8 cellular contexts compared by ENCODE assay signal in the genomic region with DNA sequence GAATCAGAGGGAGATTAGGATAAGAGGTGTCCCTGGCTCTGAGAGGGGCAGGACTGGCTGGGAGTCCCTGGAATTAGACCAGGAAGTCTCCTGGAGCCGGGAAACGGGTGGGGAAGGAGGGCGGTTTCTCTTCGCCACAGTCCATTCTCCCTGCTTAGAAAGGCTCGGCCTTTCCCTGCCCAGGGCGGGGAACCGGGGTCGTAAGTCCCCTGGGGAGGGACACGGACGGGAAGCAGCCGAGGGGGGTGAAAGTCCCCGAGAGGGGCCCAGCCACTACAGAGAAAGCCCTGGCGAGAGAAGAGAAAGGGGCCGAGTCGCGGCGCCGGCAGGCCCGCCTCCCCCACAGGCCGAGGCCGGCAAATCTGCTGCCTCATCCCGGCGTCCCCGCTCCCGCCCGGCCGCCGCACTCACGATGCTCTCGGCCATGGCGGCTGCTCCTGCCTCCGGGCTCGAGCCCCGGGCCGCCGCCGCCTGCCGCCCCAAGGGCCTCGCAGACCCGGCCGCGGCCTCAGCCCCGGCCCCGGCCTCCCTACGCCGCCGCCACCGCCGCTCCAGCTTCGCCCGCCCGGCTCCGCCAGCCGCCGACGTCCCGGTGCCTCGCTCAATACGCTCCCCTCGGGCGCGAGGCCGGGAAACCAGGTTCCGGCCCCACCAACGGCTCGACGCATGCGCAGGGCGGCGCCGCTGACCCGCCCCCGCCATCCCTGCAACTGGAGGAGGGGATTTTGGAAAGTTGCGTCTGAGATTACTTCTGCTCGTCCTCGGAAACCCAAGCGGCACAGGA. TPM values are rescaled to one million over a fixed set of nuclear protein-coding genes. Genes with fewer than 3 reads are reported as not detected.
DNase-seq lines count a peak whose midpoint lies in the region; ATAC-seq and TF ChIP-seq lines count a peak whose summit lies in the region.

A gene (minus strand): TSS at position 608 of the 784 bp plus-strand sequence. CDS start 182 bp downstream, at position 426.
A gene (plus strand): TSS at position 692 of the 784 bp plus-strand sequence. CDS start 5,217 bp downstream, outside the sequence.

- peaks cover 6 to 31% (median 17%) of the 10 kb centered on the region in 4 donors for H3K4me1 ChIP-seq in liver (ENCODE audit: control insufficient read depth in 4 of 4, insufficient read depth in 4 of 4, low read length in 3 of 4)

- ATAC-seq in GM19025 (IDR thresholded peaks at IDR 0.05; ENCODE audit: low read depth, unreplicated experiment) (peak; percentile 85), HG03432 (IDR thresholded peaks at IDR 0.05; ENCODE audit: unreplicated experiment) (peak; percentile 92)

- H3K9me3 ChIP-seq in liver (ENCODE audit: control insufficient read depth in 4 of 4, low read length in 3 of 4): no peaks in the 10 kb centered on the region

- under 1% methylated on average over 77 of the region's 77 CpGs for WGBS in liver

- TF ChIP-seq CTCF in AG09319 (IDR thresholded peaks at IDR 0.05; ENCODE audit: low read depth, low read length) (no peak), liver (IDR thresholded peaks at IDR 0.05; ENCODE audit: low read depth, low read length, missing input control) (no peak)

- H3K9ac ChIP-seq in liver (ENCODE audit: low read depth in 1 of 2, low read length in 2 of 2): peak within 1 kb of the TSS; percentile 73 to 82

- H3K36me3 ChIP-seq in liver (ENCODE audit: control insufficient read depth in 4 of 4, insufficient read depth in 3 of 4, low read depth in 1 of 4, low read length in 3 of 4): no peaks in the 10 kb centered on the region

- H3K27ac ChIP-seq in liver (ENCODE audit: low read depth in 1 of 2, low read length in 2 of 2): peak within 1 kb of the TSS; percentile 64 to 68

- peak within 1 kb of the TSS; percentile 75 to 90 (median 76) for H3K4me3 ChIP-seq in liver (ENCODE audit: low read depth in 1 of 3, low read length in 3 of 3)

- TF ChIP-seq RAD21 in liver (IDR thresholded peaks at IDR 0.05): no peak

- H3K27me3 ChIP-seq in liver (ENCODE audit: control insufficient read depth in 4 of 4, insufficient read depth in 4 of 4, low read length in 3 of 4): no peaks in the 10 kb centered on the region

- peak; percentile 59 for DNase-seq in AG09319 (ENCODE audit: extremely low read depth, low read depth)
- peak; percentile 35 for DNase-seq in NCI-H524 treated with DMSO at 0.1 percent for 48 hours (lab: John Stamatoyannopoulos, UW)
- peak; percentile 79 to 80 for DNase-seq in activated CD4-positive, alpha-beta T cell treated with anti-CD3 and anti-CD28 coated beads, Interleukin-2, amount 50 U/mL, for 24 hours (ENCODE audit: low read depth in 1 of 2, low spot score in 1 of 2)
- peak; percentile 89 for DNase-seq in dermis blood vessel endothelial cell
- peak; percentile 86 for DNase-seq in stimulated activated CD4-positive, alpha-beta T cell treated with anti-CD3 and anti-CD28 coated beads, Interleukin-4, amount 100 ng/mL, for 1 hour

TF ChIP-seq in liver, 16 proteins besides CTCF, POLR2A, EP300 and RAD21:
- TF ChIP-seq RXRA (IDR thresholded peaks at IDR 0.05) (no peak), SP1 (IDR thresholded peaks at IDR 0.05) (no peak), YY1 (IDR thresholded peaks at IDR 0.05) (peak; percentile 42), FOXA1 (IDR thresholded peaks at IDR 0.05) (no peak), HNF4A (conservative IDR thresholded peaks at IDR 0.05) (no peak), GABPA (IDR thresholded peaks at IDR 0.05 in 1 of 2, conservative IDR thresholded peaks at IDR 0.05 in 1 of 2) (peak; percentile 62 to 84), EGR1 (IDR thresholded peaks at IDR 0.05; ENCODE audit: low read depth in 2 of 2) (peak; percentile 98), TAF1 (conservative IDR thresholded peaks at IDR 0.05) (no peak), NR2F2 (IDR thresholded peaks at IDR 0.05) (no peak), JUND (IDR thresholded peaks at IDR 0.05) (no peak), FOXA2 (IDR thresholded peaks at IDR 0.05) (no peak), HNF4G (IDR thresholded peaks at IDR 0.05) (no peak)
- TF ChIP-seq, protein P1, sequence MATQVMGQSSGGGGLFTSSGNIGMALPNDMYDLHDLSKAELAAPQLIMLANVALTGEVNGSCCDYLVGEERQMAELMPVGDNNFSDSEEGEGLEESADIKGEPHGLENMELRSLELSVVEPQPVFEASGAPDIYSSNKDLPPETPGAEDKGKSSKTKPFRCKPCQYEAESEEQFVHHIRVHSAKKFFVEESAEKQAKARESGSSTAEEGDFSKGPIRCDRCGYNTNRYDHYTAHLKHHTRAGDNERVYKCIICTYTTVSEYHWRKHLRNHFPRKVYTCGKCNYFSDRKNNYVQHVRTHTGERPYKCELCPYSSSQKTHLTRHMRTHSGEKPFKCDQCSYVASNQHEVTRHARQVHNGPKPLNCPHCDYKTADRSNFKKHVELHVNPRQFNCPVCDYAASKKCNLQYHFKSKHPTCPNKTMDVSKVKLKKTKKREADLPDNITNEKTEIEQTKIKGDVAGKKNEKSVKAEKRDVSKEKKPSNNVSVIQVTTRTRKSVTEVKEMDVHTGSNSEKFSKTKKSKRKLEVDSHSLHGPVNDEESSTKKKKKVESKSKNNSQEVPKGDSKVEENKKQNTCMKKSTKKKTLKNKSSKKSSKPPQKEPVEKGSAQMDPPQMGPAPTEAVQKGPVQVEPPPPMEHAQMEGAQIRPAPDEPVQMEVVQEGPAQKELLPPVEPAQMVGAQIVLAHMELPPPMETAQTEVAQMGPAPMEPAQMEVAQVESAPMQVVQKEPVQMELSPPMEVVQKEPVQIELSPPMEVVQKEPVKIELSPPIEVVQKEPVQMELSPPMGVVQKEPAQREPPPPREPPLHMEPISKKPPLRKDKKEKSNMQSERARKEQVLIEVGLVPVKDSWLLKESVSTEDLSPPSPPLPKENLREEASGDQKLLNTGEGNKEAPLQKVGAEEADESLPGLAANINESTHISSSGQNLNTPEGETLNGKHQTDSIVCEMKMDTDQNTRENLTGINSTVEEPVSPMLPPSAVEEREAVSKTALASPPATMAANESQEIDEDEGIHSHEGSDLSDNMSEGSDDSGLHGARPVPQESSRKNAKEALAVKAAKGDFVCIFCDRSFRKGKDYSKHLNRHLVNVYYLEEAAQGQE (IDR thresholded peaks at IDR 0.05): no peak
- TF ChIP-seq, protein P2, sequence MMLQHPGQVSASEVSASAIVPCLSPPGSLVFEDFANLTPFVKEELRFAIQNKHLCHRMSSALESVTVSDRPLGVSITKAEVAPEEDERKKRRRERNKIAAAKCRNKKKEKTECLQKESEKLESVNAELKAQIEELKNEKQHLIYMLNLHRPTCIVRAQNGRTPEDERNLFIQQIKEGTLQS (IDR thresholded peaks at IDR 0.05): no peak
- TF ChIP-seq, protein P3, sequence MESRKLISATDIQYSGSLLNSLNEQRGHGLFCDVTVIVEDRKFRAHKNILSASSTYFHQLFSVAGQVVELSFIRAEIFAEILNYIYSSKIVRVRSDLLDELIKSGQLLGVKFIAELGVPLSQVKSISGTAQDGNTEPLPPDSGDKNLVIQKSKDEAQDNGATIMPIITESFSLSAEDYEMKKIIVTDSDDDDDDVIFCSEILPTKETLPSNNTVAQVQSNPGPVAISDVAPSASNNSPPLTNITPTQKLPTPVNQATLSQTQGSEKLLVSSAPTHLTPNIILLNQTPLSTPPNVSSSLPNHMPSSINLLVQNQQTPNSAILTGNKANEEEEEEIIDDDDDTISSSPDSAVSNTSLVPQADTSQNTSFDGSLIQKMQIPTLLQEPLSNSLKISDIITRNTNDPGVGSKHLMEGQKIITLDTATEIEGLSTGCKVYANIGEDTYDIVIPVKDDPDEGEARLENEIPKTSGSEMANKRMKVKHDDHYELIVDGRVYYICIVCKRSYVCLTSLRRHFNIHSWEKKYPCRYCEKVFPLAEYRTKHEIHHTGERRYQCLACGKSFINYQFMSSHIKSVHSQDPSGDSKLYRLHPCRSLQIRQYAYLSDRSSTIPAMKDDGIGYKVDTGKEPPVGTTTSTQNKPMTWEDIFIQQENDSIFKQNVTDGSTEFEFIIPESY (IDR thresholded peaks at IDR 0.05): no peak
- TF ChIP-seq, protein P4, sequence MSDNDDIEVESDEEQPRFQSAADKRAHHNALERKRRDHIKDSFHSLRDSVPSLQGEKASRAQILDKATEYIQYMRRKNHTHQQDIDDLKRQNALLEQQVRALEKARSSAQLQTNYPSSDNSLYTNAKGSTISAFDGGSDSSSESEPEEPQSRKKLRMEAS (IDR thresholded peaks at IDR 0.05): no peak

RNA-seq across cellular contexts. Expression of the first gene that starts in this region (rescaled TPM):
- total RNA-seq in dermis blood vessel endothelial cell (83.9 and 124 TPM in 2 replicates), liver (10 to 100 TPM; 65.6 to 67.4 TPM)
- 10 to 100 TPM; 23.5 to 35.7 TPM for polyA plus RNA-seq in liver

RNA-seq across cellular contexts. Expression of the second gene that starts in this region (rescaled TPM):
- total RNA-seq in dermis blood vessel endothelial cell: 0.68 and 1.3 TPM in 2 replicates
- total RNA-seq in liver: under 1 TPM; 0.17 to 0.84 TPM
- polyA plus RNA-seq in liver: under 1 TPM; 0.22 to 0.36 TPM

Comparison
In these comparisons a context has a peak if more than half of its experiments do, and no peak if none do; other contexts are left out.
1. Peak in every context shown above with its lines: DNase-seq, ATAC-seq, H3K4me3 ChIP-seq and H3K27ac ChIP-seq.
2. DNase-seq: peak in every context shown above with its lines; median percentile 89 in dermis blood vessel endothelial cell; 86 in stimulated activated CD4-positive, alpha-beta T cell treated with anti-CD3 and anti-CD28 coated beads, Interleukin-4, amount 100 ng/mL, for 1 hour; 80 in activated CD4-positive, alpha-beta T cell treated with anti-CD3 and anti-CD28 coated beads, Interleukin-2, amount 50 U/mL, for 24 hours; 59 in AG09319; 35 in NCI-H524 treated with DMSO at 0.1 percent for 48 hours.